ENCODE assay signal across 8 cellular contexts in the genomic region with DNA sequence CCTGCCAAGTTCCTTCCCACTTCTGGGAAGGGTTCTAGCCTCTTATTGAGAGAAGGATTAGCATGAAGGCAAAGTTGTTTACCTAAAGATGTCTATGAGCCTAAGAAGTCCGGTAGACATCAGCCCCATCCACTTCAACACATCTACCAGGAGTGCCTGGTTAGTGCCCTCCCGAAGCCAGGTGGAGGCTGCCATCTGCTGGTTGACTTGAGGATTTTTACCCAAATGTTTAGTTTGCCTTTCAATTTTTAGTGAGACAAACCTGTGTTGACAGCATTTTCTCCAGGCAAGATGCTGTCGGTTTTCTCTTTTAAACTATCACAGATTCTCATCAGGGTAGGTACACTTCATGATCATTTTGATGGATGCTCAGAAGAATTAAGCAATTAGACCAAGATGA.
DNase-seq lines count a peak whose midpoint lies in the region; ATAC-seq and TF ChIP-seq lines count a peak whose summit lies in the region.

No MANE protein-coding gene starts in this region.

- TF ChIP-seq POLR2A in breast epithelium (IDR thresholded peaks at IDR 0.05): no peak

- intact Hi-C loops in breast epithelium (cut with DNase I; ENCODE audit: low total_unique reads): no loop called here

- TF ChIP-seq CTCF in WERI-Rb-1 (IDR thresholded peaks at IDR 0.05; ENCODE audit: low read depth, low read length) (peak; percentile 74), breast epithelium (IDR thresholded peaks at IDR 0.05) (peak; percentile 59 to 85 (median 67))

- H3K4me3 ChIP-seq in WERI-Rb-1 (ENCODE audit: low read depth, low read length): no peak overlapping the region
- H3K4me3 ChIP-seq in breast epithelium: no peak overlapping the region

- H3K27ac ChIP-seq in WERI-Rb-1 (no peak overlapping the region), breast epithelium (no peak overlapping the region)

- H3K27me3 ChIP-seq in WERI-Rb-1 (ENCODE audit: insufficient read depth, low read depth, severe bottlenecking) (no peaks in the 10 kb centered on the region), breast epithelium (no peaks in the 10 kb centered on the region)

- H3K36me3 ChIP-seq in WERI-Rb-1 (no peaks in the 10 kb centered on the region), breast epithelium (no peaks in the 10 kb centered on the region)

- H3K9me3 ChIP-seq in WERI-Rb-1 (ENCODE audit: severe bottlenecking) (no peaks in the 10 kb centered on the region), breast epithelium (no peaks in the 10 kb centered on the region)

- peak; percentile 80 for DNase-seq in EH (ENCODE audit: low read depth)
- peak; percentile 86 for DNase-seq in NCI-H2196 (lab: John Stamatoyannopoulos, UW; ENCODE audit: unreplicated experiment)
- peak; percentile 85 for DNase-seq in WERI-Rb-1
- peak; percentile 49 to 60 for DNase-seq in breast epithelium (ENCODE audit: low spot score in 2 of 2)
- peak; percentile 71 for DNase-seq in iris pigment epithelial cell (ENCODE audit: low read depth)
- peak; percentile 66 to 78 for DNase-seq in stimulated activated CD4-positive, alpha-beta T cell treated with anti-CD3 and anti-CD28 coated beads, Interleukin-15, amount 100 ng/mL, for 48 hours (ENCODE audit: low read depth in 2 of 2)

- ATAC-seq in HG02759 (IDR thresholded peaks at IDR 0.05; ENCODE audit: unreplicated experiment) (peak; percentile 73), HG03139 (IDR thresholded peaks at IDR 0.05; ENCODE audit: unreplicated experiment) (no peak)

- no peaks in the 10 kb centered on the region for H3K4me1 ChIP-seq in breast epithelium
